ENCODE assay signal across 11 cellular contexts in genomic region chr9:29270400-29270799, GRCh38. TPM values are rescaled to one million over a fixed set of nuclear protein-coding genes. Genes with fewer than 3 reads are reported as not detected.
"Had no signal": no experiment of that assay in that cellular context is flagged by ENCODE, and none has a peak within 500 bp of the region (broad histone marks: within the 10 kb centered on the region; RNA-seq: fewer than 3 reads in every experiment).

No MANE protein-coding gene starts in this region.

RNA-seq across cellular contexts. Expression of gene LINGO2, which starts 57.0 kb away (rescaled TPM):
- total RNA-seq: activated B cell treated with CpG ODN at 0.5 μM for 24 hours; activated CD4-positive, alpha-beta memory T cell treated with anti-CD3 and anti-CD28 coated beads, Interleukin-2, amount 10 ng/mL, durations not matched to agents 7 days and 5 days; activated CD4-positive, alpha-beta T cell treated with anti-CD3 and anti-CD28 coated beads, Interleukin-2, amount 10 ng/mL, durations not matched to agents 7 days and 5 days; activated CD8-positive, alpha-beta memory T cell treated with anti-CD3 and anti-CD28 coated beads, Interleukin-2, amount 10 ng/mL, durations not matched to agents 7 days and 5 days; activated CD8-positive, alpha-beta T cell treated with anti-CD3 and anti-CD28 coated beads, Interleukin-2, amount 10 ng/mL, durations not matched to agents 7 days and 5 days; activated naive CD8-positive, alpha-beta T cell treated with anti-CD3 and anti-CD28 coated beads, Interleukin-2, amount 10 ng/mL, durations not matched to agents 7 days and 5 days; activated T-helper 2 cell treated with anti-CD3 and anti-CD28 coated beads, Interferon-gamma antibody, Interleukin-2, Interleukin-4, amounts not matched to agents 10 μg/mL and 5 μg/mL and 100 μg/mL, durations not matched to agents 14 hours and 24 hours and 36 hours; ascending aorta; T-helper 1 cell treated with Interleukin-12 subunit alpha and Interleukin-12 subunit beta and Interleukin-4 antibody, amounts not matched to agents 30 ng/mL and 1 ng/mL, for 36 hours; T-helper 17 cell; T-helper 2 cell treated with Interferon-gamma antibody and Interleukin-4, amounts not matched to agents 100 ng/mL and 5 ng/mL, for 36 hours had no signal
